8 cellular contexts compared by ENCODE assay signal in the genomic region with DNA sequence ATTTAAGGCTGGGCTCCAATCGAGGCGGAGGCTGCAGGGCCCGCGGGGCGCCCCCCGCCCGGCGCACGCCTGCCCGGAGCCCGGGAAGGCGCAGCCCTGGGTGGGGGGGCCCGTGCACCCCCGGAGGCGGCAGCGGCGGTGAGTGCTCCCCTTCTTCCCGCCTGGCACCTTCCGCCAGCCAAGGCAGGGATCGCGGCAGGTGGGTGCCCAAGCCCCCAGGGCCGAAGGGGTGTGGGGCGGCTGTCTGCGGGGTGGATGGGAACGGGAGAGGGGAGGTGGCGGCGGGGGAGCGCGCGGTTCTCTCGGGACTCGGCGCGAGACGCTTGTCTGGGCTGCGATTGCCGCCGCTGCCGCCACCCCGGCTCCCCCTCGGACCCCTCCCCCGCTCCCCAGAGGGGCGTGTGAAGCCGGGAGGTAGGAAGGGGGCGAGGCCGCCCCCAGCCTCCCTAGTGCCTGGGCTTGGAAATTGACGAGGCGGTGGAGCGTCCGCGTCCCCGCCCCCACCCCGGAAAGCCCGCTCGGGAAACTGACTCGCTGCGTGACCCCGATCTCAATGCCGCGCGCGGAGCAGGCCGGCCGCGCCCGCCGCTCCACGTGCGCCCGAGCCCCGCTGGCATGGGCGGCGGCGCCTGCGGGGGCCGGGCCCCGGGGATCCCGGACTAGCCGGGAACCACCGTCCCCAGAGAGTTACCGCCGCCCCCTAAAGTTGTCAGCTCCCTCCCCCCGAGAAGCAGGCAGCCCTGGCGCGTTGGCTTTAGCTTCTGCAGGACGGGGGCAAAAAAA.
DNase-seq lines count a peak whose midpoint lies in the region; ATAC-seq lines count a peak whose summit lies in the region.

No MANE protein-coding gene starts in this region.

- H2AK5ac ChIP-seq in trophoblast cell (ENCODE audit: low read length), result peak overlapping the region; percentile 85

- no peak overlapping the region for H3K4me3 ChIP-seq in CD4-positive, CD25-positive, alpha-beta regulatory T cell (ENCODE audit: low read depth, low read length)
- peak overlapping the region; percentile 100 for H3K4me3 ChIP-seq in trophoblast cell (ENCODE audit: low read depth, low read length)

- no peaks in the 10 kb centered on the region for H3K36me3 ChIP-seq in CD4-positive, CD25-positive, alpha-beta regulatory T cell (ENCODE audit: control insufficient read depth, insufficient read depth, low read length)
- no peaks in the 10 kb centered on the region for H3K36me3 ChIP-seq in trophoblast cell (ENCODE audit: control insufficient read depth in 1 of 2, insufficient read depth in 2 of 2, low read length in 2 of 2)

- H3K4me2 ChIP-seq in trophoblast cell (ENCODE audit: low read length), result peak overlapping the region; percentile 77

- peak overlapping the region; percentile 85 for H3K9ac ChIP-seq in trophoblast cell (ENCODE audit: low read length)

- peak overlapping the region; percentile 76 for H2BK12ac ChIP-seq in trophoblast cell (ENCODE audit: low read length)

- H3K79me1 ChIP-seq in trophoblast cell (ENCODE audit: low read length), result peaks cover 23% of the 10 kb centered on the region

- H3K27me3 ChIP-seq in CD4-positive, CD25-positive, alpha-beta regulatory T cell (ENCODE audit: control insufficient read depth, insufficient read depth, low read length), result peaks cover 2% of the 10 kb centered on the region
- no peaks in the 10 kb centered on the region for H3K27me3 ChIP-seq in trophoblast cell (ENCODE audit: insufficient read depth, low read length)

- H2BK5ac ChIP-seq in trophoblast cell (ENCODE audit: low read depth, low read length, poor library complexity), result peak overlapping the region; percentile 95

- DNase-seq in CD4-positive, CD25-positive, alpha-beta regulatory T cell, result no peak
- DNase-seq in activated T-cell treated with anti-CD3 and anti-CD28 coated beads, Interleukin-2, amount 50 U/mL, for 24 hours, result peak; percentile 59
- DNase-seq in glomerular visceral epithelial cell (ENCODE audit: extremely low spot score), result peak; percentile 29
- peak in 1 of 2 donors; percentile 22 for DNase-seq in trophoblast cell
- no peak for DNase-seq in HuH-7 (ENCODE audit: low spot score)
- DNase-seq in central memory CD4-positive, alpha-beta T cell, result no peak

- H3K9me3 ChIP-seq in CD4-positive, CD25-positive, alpha-beta regulatory T cell (ENCODE audit: control insufficient read depth in 2 of 2, low read length in 2 of 2), result no peaks in the 10 kb centered on the region
- peaks cover 2% of the 10 kb centered on the region for H3K9me3 ChIP-seq in trophoblast cell (ENCODE audit: insufficient read depth, low read depth, low read length)

- no peak for ATAC-seq in CD4-positive, CD25-positive, alpha-beta regulatory T cell (ENCODE audit: low read depth in 2 of 2)
- ATAC-seq in GM19328 (IDR thresholded peaks at IDR 0.05; ENCODE audit: unreplicated experiment) (peak; percentile 28), HG03442 (IDR thresholded peaks at IDR 0.05; ENCODE audit: unreplicated experiment) (peak; percentile 28)

- peak overlapping the region; percentile 100 for H2AFZ ChIP-seq in trophoblast cell (ENCODE audit: insufficient read depth, low read length, poor library complexity)

- H3K9me3 Mint-ChIP-seq in CD4-positive, CD25-positive, alpha-beta regulatory T cell, result peaks cover 0 to 3% (median 0%) of the 10 kb centered on the region in 7 donors
- no peaks in the 10 kb centered on the region for H3K9me3 Mint-ChIP-seq in activated T-cell treated with anti-CD3 and anti-CD28 coated beads, Interleukin-2, amount 50 U/mL, for 24 hours

- H3K4ac ChIP-seq in trophoblast cell (ENCODE audit: low read depth, low read length), result peak overlapping the region; percentile 96

- H3K14ac ChIP-seq in trophoblast cell (ENCODE audit: low read length), result peak overlapping the region; percentile 98

- H4K91ac ChIP-seq in trophoblast cell (ENCODE audit: low read depth, low read length), result peak overlapping the region; percentile 96

- no peak overlapping the region for H3K27ac ChIP-seq in CD4-positive, CD25-positive, alpha-beta regulatory T cell (ENCODE audit: insufficient read depth, low read length, poor library complexity, severe bottlenecking)
- H3K27ac ChIP-seq in trophoblast cell (ENCODE audit: low read depth, low read length), result peak overlapping the region; percentile 35

- peak overlapping the region; percentile 87 for H4K12ac ChIP-seq in trophoblast cell (ENCODE audit: low read depth, low read length)

- peak overlapping the region; percentile 100 for H3K18ac ChIP-seq in trophoblast cell (ENCODE audit: low read length)

- H3K4me1 Mint-ChIP-seq in CD4-positive, CD25-positive, alpha-beta regulatory T cell, result peaks cover 0 to 14% (median 3%) of the 10 kb centered on the region in 4 donors
- peaks cover 22% of the 10 kb centered on the region for H3K4me1 Mint-ChIP-seq in activated T-cell treated with anti-CD3 and anti-CD28 coated beads, Interleukin-2, amount 50 U/mL, for 24 hours (ENCODE audit: low read depth)

- H2BK120ac ChIP-seq in trophoblast cell (ENCODE audit: insufficient read depth, low read length, poor library complexity), result peak overlapping the region; percentile 92

- H3K27ac Mint-ChIP-seq in CD4-positive, CD25-positive, alpha-beta regulatory T cell, result peak overlapping the region in 1 of 3 donors; percentile 48
- H3K27ac Mint-ChIP-seq in activated T-cell treated with anti-CD3 and anti-CD28 coated beads, Interleukin-2, amount 50 U/mL, for 24 hours, result no peak overlapping the region

- peak overlapping the region; percentile 87 for H4K8ac ChIP-seq in trophoblast cell (ENCODE audit: low read depth, low read length)

- H3K79me2 ChIP-seq in trophoblast cell (ENCODE audit: control insufficient read depth, insufficient read depth, low read length, poor library complexity), result peaks cover 20% of the 10 kb centered on the region

- peak overlapping the region; percentile 44 to 83 (median 70) for H3K4me3 Mint-ChIP-seq in CD4-positive, CD25-positive, alpha-beta regulatory T cell
- peak overlapping the region; percentile 72 for H3K4me3 Mint-ChIP-seq in activated T-cell treated with anti-CD3 and anti-CD28 coated beads, Interleukin-2, amount 50 U/mL, for 24 hours

- peaks cover 57% of the 10 kb centered on the region for H3K27me3 Mint-ChIP-seq in CD4-positive, CD25-positive, alpha-beta regulatory T cell
- peaks cover 16% of the 10 kb centered on the region for H3K27me3 Mint-ChIP-seq in activated T-cell treated with anti-CD3 and anti-CD28 coated beads, Interleukin-2, amount 50 U/mL, for 24 hours

- WGBS in trophoblast cell (ENCODE audit: extremely low coverage, insufficient coverage, insufficient read length), result no CpG with 5 or more reads among the region's 86 CpGs

- no peaks in the 10 kb centered on the region for H3K36me3 Mint-ChIP-seq in CD4-positive, CD25-positive, alpha-beta regulatory T cell
- no peaks in the 10 kb centered on the region for H3K36me3 Mint-ChIP-seq in activated T-cell treated with anti-CD3 and anti-CD28 coated beads, Interleukin-2, amount 50 U/mL, for 24 hours (ENCODE audit: low read depth)

- peaks cover 26% of the 10 kb centered on the region for H3K4me1 ChIP-seq in CD4-positive, CD25-positive, alpha-beta regulatory T cell (ENCODE audit: control insufficient read depth, insufficient read depth, low read length, poor library complexity, severe bottlenecking)
- H3K4me1 ChIP-seq in trophoblast cell (ENCODE audit: control insufficient read depth in 1 of 2, insufficient read depth in 2 of 2, low read length in 2 of 2), result peaks cover 13 to 14% of the 10 kb centered on the region in 2 experiments

- no peak overlapping the region for H3K23ac ChIP-seq in trophoblast cell (ENCODE audit: low read length)

Comparison
In these comparisons a context has a peak if more than half of its experiments do, and no peak if none do; other contexts are left out.
1. ATAC-seq: peak in GM19328 (single experiment) and HG03442 (single experiment); none in CD4-positive, CD25-positive, alpha-beta regulatory T cell (0 of 2).
2. DNase-seq: peak in activated T-cell treated with anti-CD3 and anti-CD28 coated beads, Interleukin-2, amount 50 U/mL, for 24 hours (single experiment) and glomerular visceral epithelial cell (single experiment); none in CD4-positive, CD25-positive, alpha-beta regulatory T cell (0 of 3), HuH-7 (single experiment) and central memory CD4-positive, alpha-beta T cell (single experiment).